ENCODE assay signal across 12 cellular contexts in the genomic region with DNA sequence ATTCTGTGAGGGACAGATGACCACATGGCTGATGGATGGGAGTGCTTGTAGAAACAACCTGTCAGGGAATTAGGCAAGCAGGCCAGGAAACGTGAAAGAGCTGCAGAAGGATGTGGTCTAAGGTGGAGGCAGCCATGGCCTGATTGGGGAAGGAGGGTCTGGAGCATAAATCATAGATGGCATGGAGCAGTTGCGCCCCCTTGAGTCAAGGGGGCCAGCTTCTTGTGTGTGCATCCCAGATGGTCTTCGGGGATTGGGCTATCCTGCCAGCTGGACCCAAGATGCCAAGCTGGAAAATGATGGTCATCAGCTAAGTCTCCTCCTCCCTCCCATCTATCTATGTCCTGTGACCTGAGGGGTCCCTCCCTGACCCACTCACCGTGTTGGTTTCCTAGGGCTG.
DNase-seq lines count a peak whose midpoint lies in the region; ATAC-seq and TF ChIP-seq lines count a peak whose summit lies in the region.
"Had no signal": no experiment of that assay in that cellular context is flagged by ENCODE, and none has a peak within 500 bp of the region (broad histone marks: within the 10 kb centered on the region; RNA-seq: fewer than 3 reads in every experiment).

No MANE protein-coding gene starts in this region.

- H3K79me2 ChIP-seq in PC-3 (ENCODE audit: low read length): no peaks in the 10 kb centered on the region

- no peak overlapping the region for H3K27ac ChIP-seq in PC-3 (ENCODE audit: low read length)

- no TSS peak for BruUV-seq in PC-3 (replicated peaks; lab: Mats Ljungman, UMichigan)

- DNase-seq in AML-193 (lab: John Stamatoyannopoulos, UW) (peak; percentile 19 to 33), GDM1 (lab: John Stamatoyannopoulos, UW) (peak; percentile 25), PC-3 (no peak), epithelial cell of proximal tubule (ENCODE audit: low read depth) (no peak), NCI-H446 treated with DMSO at 0.1 percent for 48 hours (lab: John Stamatoyannopoulos, UW) (no peak), NCI-H187 treated with DMSO at 0.1 percent for 48 hours (lab: John Stamatoyannopoulos, UW) (no peak)
- DNase-seq: activated CD8-positive, alpha-beta memory T cell treated with anti-CD3 and anti-CD28 coated beads, Interleukin-2, amount 50 U/mL, for 4 hours; GF-D8; kidney glomerular epithelial cell; OCI-M1 had no signal

- H3K36me3 ChIP-seq in PC-3 (ENCODE audit: low read depth, low read length): no peaks in the 10 kb centered on the region

- H3K9ac ChIP-seq in PC-3 (ENCODE audit: low read length): no peak overlapping the region

- H3K4me3 ChIP-seq in PC-3 (ENCODE audit: low read length): no peak overlapping the region
- H3K4me3 ChIP-seq in epithelial cell of proximal tubule (ENCODE audit: low read depth, low read length): no peak overlapping the region

- no peaks in the 10 kb centered on the region for H3K9me2 ChIP-seq in PC-3 (replicated peaks; ENCODE audit: low read length)

- H3F3A ChIP-seq in PC-3 (ENCODE audit: low read length, unreplicated experiment): no peaks in the 10 kb centered on the region

- CTCF ChIA-PET in PC-3 (lab: Charles Lee): no interaction called here

- no peaks in the 10 kb centered on the region for H4K20me1 ChIP-seq in PC-3 (ENCODE audit: low read length)

- no peak for ATAC-seq in PC-3
- ATAC-seq in HG03039 (IDR thresholded peaks at IDR 0.05; ENCODE audit: unreplicated experiment): no peak
- no peak for ATAC-seq in GM18870 (IDR thresholded peaks at IDR 0.05; ENCODE audit: unreplicated experiment)

- no peak overlapping the region for H2AFZ ChIP-seq in PC-3 (ENCODE audit: low read length)

- no peaks in the 10 kb centered on the region for H3K4me1 ChIP-seq in PC-3 (ENCODE audit: insufficient read depth, low read length)

- H3K27me3 ChIP-seq in PC-3 (ENCODE audit: low read length): peaks cover 39% of the 10 kb centered on the region

- H3K9me3 ChIP-seq in PC-3 (ENCODE audit: low read length): no peaks in the 10 kb centered on the region

- H3K4me2 ChIP-seq in PC-3 (ENCODE audit: low read length): no peak overlapping the region

- intact Hi-C loops in PC-3 (cut with micrococcal nuclease): no loop called here

- POLR2A ChIA-PET in PC-3 (lab: Charles Lee; ENCODE audit: unreplicated experiment): no interaction called here

- peak; percentile 44; the same call in 1 of the 2 replicates for TF ChIP-seq CTCF in PC-3 (conservative IDR thresholded peaks at IDR 0.05; ENCODE audit: low read depth, low read length)
- TF ChIP-seq CTCF in epithelial cell of proximal tubule (conservative IDR thresholded peaks at IDR 0.05; ENCODE audit: low read depth, low read length): peak; percentile 17

Comparison
In these comparisons a context has a peak if more than half of its experiments do, and no peak if none do; other contexts are left out.
1. DNase-seq: peak in AML-193 (2 of 2) and GDM1 (single experiment); none in PC-3 (single experiment), epithelial cell of proximal tubule (single experiment), NCI-H446 treated with DMSO at 0.1 percent for 48 hours (single experiment) and NCI-H187 treated with DMSO at 0.1 percent for 48 hours (single experiment).